ENCODE assay signal across 17 cellular contexts in genomic region chr18:22427797-22428549, GRCh38. TPM values are rescaled to one million over a fixed set of nuclear protein-coding genes. Genes with fewer than 3 reads are reported as not detected.
DNase-seq lines count a peak whose midpoint lies in the region; ATAC-seq and TF ChIP-seq lines count a peak whose summit lies in the region.
"Had no signal": no experiment of that assay in that cellular context is flagged by ENCODE, and none has a peak within 500 bp of the region (broad histone marks: within the 10 kb centered on the region; RNA-seq: fewer than 3 reads in every experiment).

No MANE protein-coding gene starts in this region.

- H3K4me2 ChIP-seq in neural progenitor cell = no peak overlapping the region
- H3K4me2 ChIP-seq: BLaER1 treated with 17β-estradiol and CSF1 and Interleukin-3, amounts not matched to agents 10 nM and 100 nM had no signal

- H3K9me3 ChIP-seq in right cardiac atrium (ENCODE audit: control insufficient read depth, low read length) (no peaks in the 10 kb centered on the region), neural progenitor cell (ENCODE audit: low read depth) (no peaks in the 10 kb centered on the region)
- H3K9me3 ChIP-seq: BLaER1 treated with 17β-estradiol and CSF1 and Interleukin-3, amounts not matched to agents 10 nM and 100 nM; SJCRH30 had no signal

- H3K27me3 Mint-ChIP-seq in neural progenitor cell (ENCODE audit: insufficient read depth, low read depth) (peaks cover 6% of the 10 kb centered on the region), type B pancreatic cell (peaks cover 14% of the 10 kb centered on the region)

- H3K36me3 ChIP-seq in neural progenitor cell = no peaks in the 10 kb centered on the region
- H3K36me3 ChIP-seq: BLaER1 treated with 17β-estradiol and CSF1 and Interleukin-3, amounts not matched to agents 10 nM and 100 nM; SJCRH30 had no signal

- DNase-seq in right cardiac atrium (peak in 1 of 3 donors; percentile 57), cardiac septum (ENCODE audit: low spot score) (no peak), coronary artery (ENCODE audit: low spot score) (no peak), neural progenitor cell (ENCODE audit: low spot score) (no peak), type B pancreatic cell (ENCODE audit: extremely low spot score, unreplicated experiment) (no peak), kidney tubule cell (ENCODE audit: low spot score) (no peak), DMS 273 (lab: John Stamatoyannopoulos, UW; ENCODE audit: unreplicated experiment) (no peak)
- DNase-seq: 8988T, MM.1S, NCI-H1105, NCI-H187, NCI-H774, SJCRH30 had no signal

- no peak overlapping the region for H3K9ac ChIP-seq in neural progenitor cell
- H3K9ac ChIP-seq: BLaER1 treated with 17β-estradiol and CSF1 and Interleukin-3, amounts not matched to agents 10 nM and 100 nM had no signal

- H3K4me3 Mint-ChIP-seq in neural progenitor cell = no peak overlapping the region
- peak overlapping the region; percentile 28 for H3K4me3 Mint-ChIP-seq in type B pancreatic cell

- TF ChIP-seq CTCF in coronary artery (IDR thresholded peaks at IDR 0.05) (no peak), neural progenitor cell (IDR thresholded peaks at IDR 0.05) (no peak), type B pancreatic cell (conservative IDR thresholded peaks at IDR 0.05) (no peak)

- H3K27me3 ChIP-seq in right cardiac atrium (ENCODE audit: control insufficient read depth, insufficient read depth) (no peaks in the 10 kb centered on the region), neural progenitor cell (no peaks in the 10 kb centered on the region)
- H3K27me3 ChIP-seq: BLaER1 treated with 17β-estradiol and CSF1 and Interleukin-3, amounts not matched to agents 10 nM and 100 nM; SJCRH30 had no signal

- no peaks in the 10 kb centered on the region for H3F3A ChIP-seq in neural progenitor cell (ENCODE audit: low read depth)

- no peak for ATAC-seq in right cardiac atrium
- no peak for ATAC-seq in GM18870 (IDR thresholded peaks at IDR 0.05; ENCODE audit: unreplicated experiment)
- ATAC-seq: HCT116 had no signal

- H3K79me2 ChIP-seq in neural progenitor cell (ENCODE audit: low read depth) = no peaks in the 10 kb centered on the region

- H3K4me1 Mint-ChIP-seq in neural progenitor cell (peaks cover 6% of the 10 kb centered on the region), type B pancreatic cell (ENCODE audit: unreplicated experiment) (peaks cover 11% of the 10 kb centered on the region)

- H3K4me1 ChIP-seq in right cardiac atrium (ENCODE audit: control insufficient read depth, insufficient read depth, low read length) = peaks cover under 1% of the 10 kb centered on the region
- H3K4me1 ChIP-seq in neural progenitor cell = no peaks in the 10 kb centered on the region
- H3K4me1 ChIP-seq: SJCRH30 had no signal

- H4K20me1 ChIP-seq in neural progenitor cell (ENCODE audit: low read depth) = no peaks in the 10 kb centered on the region
- H4K20me1 ChIP-seq: BLaER1 treated with 17β-estradiol and CSF1 and Interleukin-3, amounts not matched to agents 10 nM and 100 nM had no signal

- H3K4me3 ChIP-seq in right cardiac atrium (ENCODE audit: low read length) (no peak overlapping the region), coronary artery (no peak overlapping the region), neural progenitor cell (no peak overlapping the region)
- H3K4me3 ChIP-seq: BLaER1 treated with 17β-estradiol and CSF1 and Interleukin-3, amounts not matched to agents 10 nM and 100 nM; SJCRH30 had no signal

- H3K36me3 Mint-ChIP-seq in neural progenitor cell (no peaks in the 10 kb centered on the region), type B pancreatic cell (no peaks in the 10 kb centered on the region)

- 58% methylated on average over 7 of the region's 7 CpGs for WGBS in right cardiac atrium

- intact Hi-C loops in right cardiac atrium (cut with DNase I) (no loop called here), cardiac septum (cut with DNase I) (no loop called here)

- H3K9me3 Mint-ChIP-seq in neural progenitor cell (no peaks in the 10 kb centered on the region), type B pancreatic cell (peaks cover 4% of the 10 kb centered on the region)

- H3K27ac ChIP-seq in right cardiac atrium (ENCODE audit: low read length) (peak overlapping the region; percentile 21), coronary artery (peak overlapping the region; percentile 11 to 75), neural progenitor cell (no peak overlapping the region)
- H3K27ac ChIP-seq: BLaER1 treated with 17β-estradiol and CSF1 and Interleukin-3, amounts not matched to agents 10 nM and 100 nM; SJCRH30 had no signal

- peak overlapping the region; percentile 46 for H2AFZ ChIP-seq in neural progenitor cell (replicated peaks)

- H3K27ac Mint-ChIP-seq in neural progenitor cell = no peak overlapping the region
- H3K27ac Mint-ChIP-seq in type B pancreatic cell = peak overlapping the region; percentile 58

RNA-seq across cellular contexts. Expression of gene CTAGE1, which starts 10.3 kb away (rescaled TPM):
- total RNA-seq in right cardiac atrium = under 1 TPM in 1 of 4 donors, not detected in 3; 0.09 TPM
- 0.07 TPM for polyA plus RNA-seq in right cardiac atrium
- 0.13 TPM for total RNA-seq in cardiac septum
- not detected in 2 replicates for total RNA-seq in neural progenitor cell (ENCODE audit: low replicate concordance)
- total RNA-seq in type B pancreatic cell (ENCODE audit: low replicate concordance) = not detected in 2 replicates
- total RNA-seq: NCI-H460, SJCRH30 had no signal
